In genomic region chr4:119683518-119683917, GRCh38 we compare ENCODE assay signal across 17 cellular contexts. TPM values are rescaled to one million over a fixed set of nuclear protein-coding genes. Genes with fewer than 3 reads are reported as not detected.
DNase-seq lines count a peak whose midpoint lies in the region; ATAC-seq, FAIRE-seq and TF ChIP-seq lines count a peak whose summit lies in the region.
"Had no signal": no experiment of that assay in that cellular context is flagged by ENCODE, and none has a peak within 500 bp of the region (broad histone marks: within the 10 kb centered on the region; RNA-seq: fewer than 3 reads in every experiment).

No MANE protein-coding gene starts in this region.

- no peak overlapping the region for H3K9ac ChIP-seq in endothelial cell of umbilical vein (replicated peaks; ENCODE audit: extremely low read depth, insufficient read depth, low read length)
- H3K9ac ChIP-seq in endodermal cell (ENCODE audit: extremely low read depth, low read length, poor library complexity, severe bottlenecking), result no peak overlapping the region

- intact Hi-C loops in endothelial cell of umbilical vein (cut with micrococcal nuclease) (no loop called here), left lung (cut with DNase I) (no loop called here)

- no peak for TF ChIP-seq RAD21 in A549 (conservative IDR thresholded peaks at IDR 0.05 in 1 of 2, IDR thresholded peaks at IDR 0.05 in 1 of 2)

- CTCF ChIA-PET in A549 (lab: Yijun Ruan, JAX), result interaction anchor here (1.1 kb wide), 1 partner anchor 55 kb away, joined by 4 read pairs; the partner anchor contains the start of gene PDE5A
- CTCF ChIA-PET in endothelial cell of umbilical vein (lab: Charles Lee), result interaction anchor here (1.1 kb wide), 1 partner anchor 10 kb away, joined by 3 read pairs; no protein-coding TSS in a partner anchor

- no peaks in the 10 kb centered on the region for H3K36me3 Mint-ChIP-seq in endodermal cell (ENCODE audit: low read depth)
- H3K36me3 Mint-ChIP-seq: stimulated activated effector memory CD8-positive, alpha-beta T cell treated with anti-CD3 and anti-CD28 coated beads, Interleukin-12 subunit alpha, Interleukin-12 subunit beta, amount 100 ng/mL, for 72 hours; WTC11 had no signal

- 6% methylated on average over 1 of the region's 1 CpG for WGBS in A549 (ENCODE audit: missing lambda C conversion rate)
- 89 to 100% methylated on average over 1 of the region's 1 CpG for WGBS in endodermal cell (ENCODE audit: insufficient coverage in 1 of 2, insufficient read length in 1 of 2), 2 experiments

- H3K9me1 ChIP-seq in endothelial cell of umbilical vein (replicated peaks; ENCODE audit: control insufficient read depth, extremely low read depth, insufficient read depth, low read length), result no peaks in the 10 kb centered on the region

- peak in 1 of 2 experiments; percentile 65; a peak in 2 of 6 replicates for ATAC-seq in A549
- peak; percentile 91 for ATAC-seq in left lung
- no peak for ATAC-seq in HG02642 (IDR thresholded peaks at IDR 0.05; ENCODE audit: poor library complexity, unreplicated experiment)
- ATAC-seq: stimulated activated effector memory CD8-positive, alpha-beta T cell treated with anti-CD3 and anti-CD28 coated beads, Interleukin-12 subunit alpha, Interleukin-12 subunit beta, amount 100 ng/mL, for 72 hours; WTC11 had no signal

- H3K27ac Mint-ChIP-seq in endodermal cell, result no peak overlapping the region
- H3K27ac Mint-ChIP-seq: B cell; stimulated activated effector memory CD8-positive, alpha-beta T cell treated with anti-CD3 and anti-CD28 coated beads, Interleukin-12 subunit alpha, Interleukin-12 subunit beta, amount 100 ng/mL, for 72 hours; WTC11 had no signal

- no peak for TF ChIP-seq EP300 in A549 (IDR thresholded peaks at IDR 0.05)

- H3K27ac ChIP-seq in A549, result no peak overlapping the region
- H3K27ac ChIP-seq in endothelial cell of umbilical vein (ENCODE audit: insufficient read depth, low read depth, low read length), result no peak overlapping the region
- H3K27ac ChIP-seq in left lung, result no peak overlapping the region
- H3K27ac ChIP-seq in endodermal cell (ENCODE audit: low read depth, low read length), result no peak overlapping the region
- H3K27ac ChIP-seq in substantia nigra (ENCODE audit: low read depth, low read length, poor library complexity, severe bottlenecking), result no peak overlapping the region
- H3K27ac ChIP-seq: epithelial cell of prostate, SJSA1 had no signal

- peaks cover 5% of the 10 kb centered on the region for H3K9me3 Mint-ChIP-seq in endodermal cell
- H3K9me3 Mint-ChIP-seq: stimulated activated effector memory CD8-positive, alpha-beta T cell treated with anti-CD3 and anti-CD28 coated beads, Interleukin-12 subunit alpha, Interleukin-12 subunit beta, amount 100 ng/mL, for 72 hours had no signal

- no peaks in the 10 kb centered on the region for H4K20me1 ChIP-seq in endothelial cell of umbilical vein (replicated peaks; ENCODE audit: control insufficient read depth, extremely low read depth, insufficient read depth, low read length)

- H3K27me3 Mint-ChIP-seq in endodermal cell (ENCODE audit: insufficient read depth), result no peaks in the 10 kb centered on the region

- no peak for TF ChIP-seq POLR2A in A549 (IDR thresholded peaks at IDR 0.05; ENCODE audit: low read length)
- TF ChIP-seq POLR2A in endothelial cell of umbilical vein (IDR thresholded peaks at IDR 0.05; ENCODE audit: low read depth, low read length), result no peak

- H2AFZ ChIP-seq in endothelial cell of umbilical vein (ENCODE audit: low read depth, low read length), result no peak overlapping the region

- dilution Hi-C loops in endothelial cell of umbilical vein (cut with MboI; ENCODE audit: extremely low pct_ligation_motif_present, low sequenced_read_pairs), result no loop called here

- no TSS peak for BruUV-seq in endothelial cell of umbilical vein (replicated peaks; lab: Mats Ljungman, UMichigan)

- POLR2A ChIA-PET in A549 (lab: Yijun Ruan, JAX) (no interaction called here), endothelial cell of umbilical vein (lab: Charles Lee) (no interaction called here)

- FAIRE-seq in A549 (lab: Jason Lieb, UNC) (no peak), endothelial cell of umbilical vein (lab: Jason Lieb, UNC) (no peak)
- FAIRE-seq: islet of Langerhans had no signal

- DNase-seq in A549 (ENCODE audit: low read depth in 1 of 2, low spot score in 1 of 2), result peak in 1 of 2 experiments; percentile 37
- peak; percentile 10 for DNase-seq in HuH-7 (ENCODE audit: low spot score)
- peak; percentile 5 for DNase-seq in endothelial cell of umbilical vein (ENCODE audit: low read depth, low spot score)
- no peak for DNase-seq in left lung
- DNase-seq in NCI-H774 (lab: John Stamatoyannopoulos, UW), result no peak
- DNase-seq in endodermal cell, result no peak
- DNase-seq in substantia nigra (lab: John Stamatoyannopoulos, UW), result no peak
- DNase-seq: anterior cingulate cortex, NCI-H1436 had no signal

- no peak for TF ChIP-seq CTCF in A549 (IDR thresholded peaks at IDR 0.05)
- TF ChIP-seq CTCF in endothelial cell of umbilical vein (IDR thresholded peaks at IDR 0.05; ENCODE audit: extremely low read depth in 1 of 2, insufficient read depth in 1 of 2, low read depth in 1 of 2, low read length in 2 of 2), result no peak
- no peak for TF ChIP-seq CTCF in left lung (IDR thresholded peaks at IDR 0.05)
- no peak for TF ChIP-seq CTCF in endodermal cell (conservative IDR thresholded peaks at IDR 0.05)

- no peaks in the 10 kb centered on the region for H3K36me3 ChIP-seq in endothelial cell of umbilical vein (ENCODE audit: control insufficient read depth in 2 of 2, extremely low read depth in 1 of 2, insufficient read depth in 2 of 2, low read length in 2 of 2)
- no peaks in the 10 kb centered on the region for H3K36me3 ChIP-seq in left lung
- H3K36me3 ChIP-seq in endodermal cell (ENCODE audit: control insufficient read depth, insufficient read depth, low read length), result no peaks in the 10 kb centered on the region
- H3K36me3 ChIP-seq: SJSA1 had no signal

- H3K27me3 ChIP-seq in endothelial cell of umbilical vein (ENCODE audit: control insufficient read depth in 2 of 2, insufficient read depth in 2 of 2, low read length in 2 of 2) (no peaks in the 10 kb centered on the region), left lung (no peaks in the 10 kb centered on the region), endodermal cell (ENCODE audit: control insufficient read depth, insufficient read depth, low read length, poor library complexity, severe bottlenecking) (no peaks in the 10 kb centered on the region)
- H3K27me3 ChIP-seq: SJSA1 had no signal

- no peaks in the 10 kb centered on the region for H3K79me2 ChIP-seq in endothelial cell of umbilical vein (ENCODE audit: control insufficient read depth, insufficient read depth, low read length)

- no peak overlapping the region for H3K4me3 ChIP-seq in A549
- no peak overlapping the region for H3K4me3 ChIP-seq in endothelial cell of umbilical vein (replicated peaks in 1 of 3; ENCODE audit: insufficient read depth in 1 of 3, low read depth in 1 of 3, low read length in 3 of 3)
- H3K4me3 ChIP-seq in left lung, result no peak overlapping the region
- H3K4me3 ChIP-seq in endodermal cell (ENCODE audit: low read length), result no peak overlapping the region
- H3K4me3 ChIP-seq: SJSA1 had no signal

- peak overlapping the region; percentile 36; the same call in 1 of the 3 replicates for H3K4me2 ChIP-seq in A549
- H3K4me2 ChIP-seq in endothelial cell of umbilical vein (ENCODE audit: insufficient read depth, low read length), result no peak overlapping the region

- H3K4me3 Mint-ChIP-seq in endodermal cell, result no peak overlapping the region
- H3K4me3 Mint-ChIP-seq: B cell; neural crest cell; stimulated activated effector memory CD8-positive, alpha-beta T cell treated with anti-CD3 and anti-CD28 coated beads, Interleukin-12 subunit alpha, Interleukin-12 subunit beta, amount 100 ng/mL, for 72 hours; WTC11 had no signal

- H3K4me1 Mint-ChIP-seq in endodermal cell, result peaks cover 3% of the 10 kb centered on the region
- H3K4me1 Mint-ChIP-seq: B cell; stimulated activated effector memory CD8-positive, alpha-beta T cell treated with anti-CD3 and anti-CD28 coated beads, Interleukin-12 subunit alpha, Interleukin-12 subunit beta, amount 100 ng/mL, for 72 hours had no signal

- H3K9me3 ChIP-seq in A549, result no peaks in the 10 kb centered on the region
- H3K9me3 ChIP-seq in endothelial cell of umbilical vein (replicated peaks; ENCODE audit: control insufficient read depth, insufficient read depth, low read length), result no peaks in the 10 kb centered on the region
- no peaks in the 10 kb centered on the region for H3K9me3 ChIP-seq in left lung
- H3K9me3 ChIP-seq in endodermal cell (ENCODE audit: control insufficient read depth, low read length), result no peaks in the 10 kb centered on the region
- H3K9me3 ChIP-seq: SJSA1 had no signal

- H3K4me1 ChIP-seq in A549 (peaks cover 5% of the 10 kb centered on the region; the same call in 1 of the 3 replicates), endothelial cell of umbilical vein (ENCODE audit: control insufficient read depth, extremely low read depth, insufficient read depth, low read length) (no peaks in the 10 kb centered on the region), left lung (peaks cover 4 to 6% of the 10 kb centered on the region in 2 donors), endodermal cell (ENCODE audit: control insufficient read depth, insufficient read depth, low read length) (no peaks in the 10 kb centered on the region)

TF ChIP-seq in A549, 52 proteins besides CTCF, POLR2A, EP300 and RAD21 (continues in another document):
- TF ChIP-seq ZFP36 (IDR thresholded peaks at IDR 0.05; ENCODE audit: borderline replicate concordance, partially characterized antibody), result no peak

TF ChIP-seq in endothelial cell of umbilical vein, 7 proteins besides CTCF, POLR2A, EP300 and RAD21 (continues in another document):
- TF ChIP-seq FOS (IDR thresholded peaks at IDR 0.05; ENCODE audit: borderline replicate concordance, insufficient read depth, low read length) (no peak), POLR2AphosphoS5 (IDR thresholded peaks at IDR 0.05; ENCODE audit: insufficient read depth, low read depth, low read length) (no peak)

RNA-seq across cellular contexts. Expression of gene PDE5A, which starts 54.9 kb away (rescaled TPM):
- 0.79 and 1.0 TPM in 2 replicates for polyA plus RNA-seq in A549 (2011; rRNA removed)
- polyA plus RNA-seq in A549 (2012; cell fraction: cytosol; rRNA removed), result 0.10 and 0.15 TPM in 2 replicates
- 0.08 and 0.12 TPM in 2 replicates for polyA plus RNA-seq in A549 (2012; cell fraction: nucleus; rRNA removed)
- polyA plus RNA-seq in A549 (2017; fragmentation: RNase III; extraction: RNeasy Plus Mini Kit Qiagen cat#74134 plus additional on column Dnase treatment), result 0.27 to 0.40 TPM (median 0.35 TPM) in 3 replicates
- polyA minus RNA-seq in A549 (2011; rRNA and poly(A)+ RNA removed), result 1.7 and 1.8 TPM in 2 replicates
- total RNA-seq in endothelial cell of umbilical vein, result 2.3 and 3.2 TPM in 2 replicates
- 0.59 and 0.73 TPM in 2 replicates for polyA plus RNA-seq in endothelial cell of umbilical vein
- 0.83 and 0.87 TPM in 2 replicates for polyA plus RNA-seq in endothelial cell of umbilical vein (2011; cell fraction: cytosol; rRNA removed)
- polyA plus RNA-seq in endothelial cell of umbilical vein (2011; cell fraction: nucleus; rRNA removed), result 2.5 and 3.6 TPM in 2 replicates
- 4.4 and 5.4 TPM in 2 replicates for polyA plus RNA-seq in endothelial cell of umbilical vein (2012)
- polyA minus RNA-seq in endothelial cell of umbilical vein, result 4.0 and 5.0 TPM in 2 replicates
- 0.61 TPM for polyA minus RNA-seq in endothelial cell of umbilical vein (2011; cell fraction: cytosol; rRNA and poly(A)+ RNA removed)
- 9.8 and 20.4 TPM in 2 replicates for polyA minus RNA-seq in endothelial cell of umbilical vein (2011; cell fraction: nucleus; rRNA and poly(A)+ RNA removed)
- 10 to 100 TPM; 26.7 to 46.6 TPM for total RNA-seq in left lung
- total RNA-seq in endodermal cell, result 10 to 100 TPM; 36.3 to 37.8 TPM
- polyA plus RNA-seq in endodermal cell (2013, experiment 1 of 2), result 8.6 TPM
- polyA plus RNA-seq in endodermal cell (2013, experiment 2 of 2), result 7.6 TPM

Comparison
In these comparisons a context has a peak if more than half of its experiments do, and no peak if none do; other contexts are left out.
1. DNase-seq: peak in HuH-7 (single experiment) and endothelial cell of umbilical vein (single experiment); none in left lung (0 of 2), NCI-H774 (single experiment), endodermal cell (single experiment) and substantia nigra (0 of 49).